ENCODE assay signal across 8 cellular contexts in genomic region chr7:65762712-65763111, GRCh38.
DNase-seq lines count a peak whose midpoint lies in the region; ATAC-seq and TF ChIP-seq lines count a peak whose summit lies in the region.
"Not testable (repeated sequence)": the region's sequence is repeated elsewhere in the genome, so short reads cannot be mapped to it uniquely, and the experiment has no call there.

No MANE protein-coding gene starts in this region.

- not testable (repeated sequence) for H2BK15ac ChIP-seq in IMR-90 (ENCODE audit: low read depth, low read length)

- no CpG with 5 or more reads among the region's 3 CpGs for WGBS in IMR-90 (ENCODE audit: extremely low coverage in 2 of 2, insufficient read length in 1 of 2), 2 experiments
- WGBS in SK-N-SH (ENCODE audit: low lambda C conversion rate): 80% methylated on average over 3 of the region's 3 CpGs

- H4K8ac ChIP-seq in IMR-90 (ENCODE audit: low read depth in 2 of 2, low read length in 2 of 2): not testable (repeated sequence)

- H3K79me2 ChIP-seq in SK-N-SH (ENCODE audit: insufficient read depth): peaks cover 33% of the 10 kb centered on the region

- not testable (repeated sequence) for H2BK120ac ChIP-seq in IMR-90 (ENCODE audit: low read depth, low read length)

- peak overlapping the region; percentile 8 for H3K27ac Mint-ChIP-seq in CD8-positive, alpha-beta T cell
- H3K27ac Mint-ChIP-seq in activated T-helper 1 cell treated with anti-CD3 and anti-CD28 coated beads, Interleukin-12 subunit alpha, Interleukin-12 subunit beta, Interleukin-2, Interleukin-4 antibody, amounts not matched to agents 30 ng/mL and 10 ng/mL and 1 ng/mL, durations not matched to agents 14 hours and 24 hours and 36 hours: peak overlapping the region; percentile 18
- peak overlapping the region; percentile 46 for H3K27ac Mint-ChIP-seq in MCF 10A (ENCODE audit: low read depth, unreplicated experiment)
- H3K27ac Mint-ChIP-seq in mesothelial cell of epicardium: peak overlapping the region; percentile 54
- peak overlapping the region; percentile 66 for H3K27ac Mint-ChIP-seq in type B pancreatic cell

- peaks cover 12% of the 10 kb centered on the region for H3F3A ChIP-seq in SK-N-SH (replicated peaks; ENCODE audit: insufficient read depth)

- dilution Hi-C loops in IMR-90 (cut with HindIII; ENCODE audit: low sequenced_read_pairs, unreplicated experiment): not testable (repeated sequence)

- H3K9me2 ChIP-seq in SK-N-SH: not testable (repeated sequence)

- TF ChIP-seq EP300 in SK-N-SH (IDR thresholded peaks at IDR 0.05; ENCODE audit: borderline replicate concordance in 1 of 2, low read depth in 1 of 2, low read length in 1 of 2): not testable (repeated sequence)

- CTCF ChIA-PET in CD8-positive, alpha-beta T cell (lab: Charles Lee); IMR-90 (lab: Yijun Ruan, JAX); SK-N-SH (lab: Yijun Ruan, JAX); MCF 10A (lab: Yijun Ruan, JAX): not testable (repeated sequence)

- not testable (repeated sequence) for H3K9ac ChIP-seq in IMR-90 (ENCODE audit: low read depth, low read length); SK-N-SH

- not testable (repeated sequence) for DNase-seq in CD8-positive, alpha-beta T cell; SK-N-SH; activated T-helper 1 cell treated with anti-CD3 and anti-CD28 coated beads, Interleukin-12 subunit alpha, Interleukin-12 subunit beta, Interleukin-2, Interleukin-4 antibody, amounts not matched to agents 30 ng/mL and 10 ng/mL and 1 ng/mL, durations not matched to agents 14 hours and 24 hours and 36 hours (ENCODE audit: low spot score); MCF 10A (ENCODE audit: unreplicated experiment); left ventricle myocardium inferior; mesothelial cell of epicardium (ENCODE audit: low spot score in 2 of 2, unreplicated experiment in 2 of 2); type B pancreatic cell (ENCODE audit: extremely low spot score, unreplicated experiment)
- DNase-seq in IMR-90: peak; percentile 31

- peak; percentile 17 for ATAC-seq in CD8-positive, alpha-beta T cell
- peak; percentile 91 for ATAC-seq in IMR-90 (ENCODE audit: low read depth)

- not testable (repeated sequence) for H2BK20ac ChIP-seq in IMR-90 (ENCODE audit: low read depth, low read length)

- H3K9me3 ChIP-seq in CD8-positive, alpha-beta T cell (ENCODE audit: low read length); IMR-90 (ENCODE audit: control insufficient read depth, insufficient read depth, low read length); SK-N-SH; left ventricle myocardium inferior (replicated peaks): not testable (repeated sequence)

- not testable (repeated sequence) for H3K9me1 ChIP-seq in IMR-90 (ENCODE audit: insufficient read depth, low read length)

- H3K27me3 ChIP-seq in CD8-positive, alpha-beta T cell (ENCODE audit: insufficient read depth, low read length); IMR-90 (ENCODE audit: control insufficient read depth, insufficient read depth, low read length); SK-N-SH (ENCODE audit: insufficient read depth); left ventricle myocardium inferior (ENCODE audit: low read depth): not testable (repeated sequence)

- POLR2A ChIA-PET in CD8-positive, alpha-beta T cell (lab: Charles Lee); IMR-90 (lab: Charles Lee; ENCODE audit: unreplicated experiment); SK-N-SH (lab: Yijun Ruan, JAX): not testable (repeated sequence)
- POLR2A ChIA-PET in MCF 10A (lab: Yijun Ruan, JAX): interaction anchor here (1.1 kb wide), 1 partner anchor 11 kb away, joined by 4 read pairs; no protein-coding TSS in a partner anchor

- H3K23ac ChIP-seq in IMR-90 (ENCODE audit: low read depth, low read length): not testable (repeated sequence)

- H3K27ac ChIP-seq in CD8-positive, alpha-beta T cell (ENCODE audit: low read depth, low read length); IMR-90 (ENCODE audit: insufficient read depth, low read length): not testable (repeated sequence)
- H3K27ac ChIP-seq in SK-N-SH (ENCODE audit: low read depth in 2 of 2, low read length in 1 of 2): peak overlapping the region in 1 of 2 experiments; percentile 50; a peak in 1 of 4 replicates
- H3K27ac ChIP-seq in left ventricle myocardium inferior (replicated peaks): peak overlapping the region; percentile 16

- not testable (repeated sequence) for H3K4me1 ChIP-seq in CD8-positive, alpha-beta T cell (ENCODE audit: insufficient read depth, low read length); IMR-90 (ENCODE audit: control insufficient read depth, insufficient read depth, low read length); SK-N-SH (ENCODE audit: control insufficient read depth in 1 of 2, insufficient read depth in 2 of 2, low read depth in 1 of 2, low read length in 1 of 2); left ventricle myocardium inferior

- not testable (repeated sequence) for H3K14ac ChIP-seq in IMR-90 (replicated peaks; ENCODE audit: low read depth, low read length)

- not testable (repeated sequence) for H3K9me3 Mint-ChIP-seq in CD8-positive, alpha-beta T cell; activated T-helper 1 cell treated with anti-CD3 and anti-CD28 coated beads, Interleukin-12 subunit alpha, Interleukin-12 subunit beta, Interleukin-2, Interleukin-4 antibody, amounts not matched to agents 30 ng/mL and 10 ng/mL and 1 ng/mL, durations not matched to agents 14 hours and 24 hours and 36 hours; MCF 10A (ENCODE audit: unreplicated experiment); mesothelial cell of epicardium; type B pancreatic cell

- peaks cover 0 to 11% of the 10 kb centered on the region in 2 experiments; a peak in 1 of 4 replicates for H3K79me1 ChIP-seq in IMR-90 (ENCODE audit: low read depth in 1 of 2, low read length in 2 of 2)

- not testable (repeated sequence) for H2BK5ac ChIP-seq in IMR-90 (ENCODE audit: low read depth, low read length, poor library complexity, severe bottlenecking)

- not testable (repeated sequence) for H2AK5ac ChIP-seq in IMR-90 (ENCODE audit: low read depth, low read length)

- H2AK9ac ChIP-seq in IMR-90 (replicated peaks; ENCODE audit: low read depth, low read length, poor library complexity): not testable (repeated sequence)

- not testable (repeated sequence) for H3K56ac ChIP-seq in IMR-90 (ENCODE audit: extremely low read depth, insufficient read depth, low read length)

- BruUV-seq in IMR-90 (replicated peaks; lab: Mats Ljungman, UMichigan); MCF 10A (replicated peaks; lab: Mats Ljungman, UMichigan): not testable (repeated sequence)

- H3K4me3 ChIP-seq in CD8-positive, alpha-beta T cell (ENCODE audit: low read depth, low read length); IMR-90 (ENCODE audit: insufficient read depth, low read depth, low read length); SK-N-SH (ENCODE audit: low read depth in 2 of 2, low read length in 1 of 2); left ventricle myocardium inferior: not testable (repeated sequence)

- not testable (repeated sequence) for H3K4ac ChIP-seq in IMR-90 (ENCODE audit: low read depth, low read length)

- H3K4me1 Mint-ChIP-seq in CD8-positive, alpha-beta T cell (ENCODE audit: low read depth); activated T-helper 1 cell treated with anti-CD3 and anti-CD28 coated beads, Interleukin-12 subunit alpha, Interleukin-12 subunit beta, Interleukin-2, Interleukin-4 antibody, amounts not matched to agents 30 ng/mL and 10 ng/mL and 1 ng/mL, durations not matched to agents 14 hours and 24 hours and 36 hours (ENCODE audit: low read depth); MCF 10A (ENCODE audit: insufficient read depth, unreplicated experiment); mesothelial cell of epicardium; type B pancreatic cell (ENCODE audit: unreplicated experiment): not testable (repeated sequence)

- TF ChIP-seq RAD21 in IMR-90 (IDR thresholded peaks at IDR 0.05; ENCODE audit: low read length); SK-N-SH (IDR thresholded peaks at IDR 0.05; ENCODE audit: low read length): not testable (repeated sequence)

- not testable (repeated sequence) for H3K36me3 ChIP-seq in CD8-positive, alpha-beta T cell (ENCODE audit: insufficient read depth, low read length); IMR-90 (ENCODE audit: control insufficient read depth, insufficient read depth, low read length)
- H3K36me3 ChIP-seq in SK-N-SH (replicated peaks in 1 of 2; ENCODE audit: control insufficient read depth in 1 of 2, insufficient read depth in 2 of 2, low read length in 1 of 2): peaks cover 24 to 39% of the 10 kb centered on the region in 2 experiments
- H3K36me3 ChIP-seq in left ventricle myocardium inferior: peaks cover 32% of the 10 kb centered on the region

- TF ChIP-seq CTCF in CD8-positive, alpha-beta T cell (IDR thresholded peaks at IDR 0.05); IMR-90 (conservative IDR thresholded peaks at IDR 0.05; ENCODE audit: low read depth, low read length); SK-N-SH (IDR thresholded peaks at IDR 0.05); MCF 10A (IDR thresholded peaks at IDR 0.05; ENCODE audit: unreplicated experiment); left ventricle myocardium inferior (IDR thresholded peaks at IDR 0.05; ENCODE audit: borderline replicate concordance); mesothelial cell of epicardium (IDR thresholded peaks at IDR 0.05; ENCODE audit: unreplicated experiment); type B pancreatic cell (conservative IDR thresholded peaks at IDR 0.05): not testable (repeated sequence)

- not testable (repeated sequence) for H2AFZ ChIP-seq in IMR-90 (replicated peaks; ENCODE audit: low read length, poor library complexity); SK-N-SH (ENCODE audit: low read depth)

- not testable (repeated sequence) for H3K4me2 ChIP-seq in IMR-90 (ENCODE audit: low read depth, low read length); SK-N-SH

- intact Hi-C loops in CD8-positive, alpha-beta T cell (cut with DNase I, micrococcal nuclease); IMR-90 (cut with micrococcal nuclease); activated T-helper 1 cell treated with anti-CD3 and anti-CD28 coated beads, Interleukin-12 subunit alpha, Interleukin-12 subunit beta, Interleukin-2, Interleukin-4 antibody, amounts not matched to agents 30 ng/mL and 10 ng/mL and 1 ng/mL, durations not matched to agents 14 hours and 24 hours and 36 hours (cut with micrococcal nuclease); MCF 10A (cut with micrococcal nuclease); left ventricle myocardium inferior (cut with micrococcal nuclease): not testable (repeated sequence)

- H3K18ac ChIP-seq in IMR-90 (ENCODE audit: low read depth, low read length): not testable (repeated sequence)

- not testable (repeated sequence) for H4K20me1 ChIP-seq in IMR-90 (ENCODE audit: insufficient read depth, low read length); SK-N-SH (ENCODE audit: insufficient read depth)

- in situ Hi-C loops in IMR-90 (cut with MboI; ENCODE audit: low sequenced_read_pairs): not testable (repeated sequence)

- not testable (repeated sequence) for TF ChIP-seq POLR2A in IMR-90 (IDR thresholded peaks at IDR 0.05; ENCODE audit: low read depth, low read length)

- peaks cover 38% of the 10 kb centered on the region for H3K36me3 Mint-ChIP-seq in CD8-positive, alpha-beta T cell
- peaks cover 19% of the 10 kb centered on the region for H3K36me3 Mint-ChIP-seq in activated T-helper 1 cell treated with anti-CD3 and anti-CD28 coated beads, Interleukin-12 subunit alpha, Interleukin-12 subunit beta, Interleukin-2, Interleukin-4 antibody, amounts not matched to agents 30 ng/mL and 10 ng/mL and 1 ng/mL, durations not matched to agents 14 hours and 24 hours and 36 hours (ENCODE audit: low read depth)
- peaks cover 64% of the 10 kb centered on the region for H3K36me3 Mint-ChIP-seq in MCF 10A (ENCODE audit: insufficient read depth, unreplicated experiment)
- peaks cover 16% of the 10 kb centered on the region for H3K36me3 Mint-ChIP-seq in mesothelial cell of epicardium
- H3K36me3 Mint-ChIP-seq in type B pancreatic cell: not testable (repeated sequence)

- not testable (repeated sequence) for H4K5ac ChIP-seq in IMR-90 (ENCODE audit: low read depth, low read length)

- H3K27me3 Mint-ChIP-seq in CD8-positive, alpha-beta T cell (ENCODE audit: low read depth); activated T-helper 1 cell treated with anti-CD3 and anti-CD28 coated beads, Interleukin-12 subunit alpha, Interleukin-12 subunit beta, Interleukin-2, Interleukin-4 antibody, amounts not matched to agents 30 ng/mL and 10 ng/mL and 1 ng/mL, durations not matched to agents 14 hours and 24 hours and 36 hours (ENCODE audit: insufficient read depth); MCF 10A (ENCODE audit: insufficient read depth, unreplicated experiment); mesothelial cell of epicardium (ENCODE audit: low read depth); type B pancreatic cell: not testable (repeated sequence)

- H3K4me3 Mint-ChIP-seq in CD8-positive, alpha-beta T cell; activated T-helper 1 cell treated with anti-CD3 and anti-CD28 coated beads, Interleukin-12 subunit alpha, Interleukin-12 subunit beta, Interleukin-2, Interleukin-4 antibody, amounts not matched to agents 30 ng/mL and 10 ng/mL and 1 ng/mL, durations not matched to agents 14 hours and 24 hours and 36 hours; MCF 10A (ENCODE audit: unreplicated experiment); mesothelial cell of epicardium; type B pancreatic cell: not testable (repeated sequence)

- H4K91ac ChIP-seq in IMR-90 (ENCODE audit: insufficient read depth, low read depth, low read length): not testable (repeated sequence)

Comparison
In these comparisons a context has a peak if more than half of its experiments do, and no peak if none do; other contexts are left out.
1. H3K27ac Mint-ChIP-seq: peak in every context shown above with its lines; median percentile 66 in type B pancreatic cell; 54 in mesothelial cell of epicardium; 46 in MCF 10A; 18 in activated T-helper 1 cell treated with anti-CD3 and anti-CD28 coated beads, Interleukin-12 subunit alpha, Interleukin-12 subunit beta, Interleukin-2, Interleukin-4 antibody, amounts not matched to agents 30 ng/mL and 10 ng/mL and 1 ng/mL, durations not matched to agents 14 hours and 24 hours and 36 hours; 8 in CD8-positive, alpha-beta T cell.